33 cellular contexts compared by ENCODE assay signal in genomic region chr13:47251771-47252170, GRCh38.
"Had no signal": no experiment of that assay in that cellular context is flagged by ENCODE, and none has a peak within 500 bp of the region (broad histone marks: within the 10 kb centered on the region; RNA-seq: fewer than 3 reads in every experiment).

No MANE protein-coding gene starts in this region.

- H3K4me3 ChIP-seq: breast epithelium, esophagus squamous epithelium, heart left ventricle, ovary, smooth muscle cell, thyroid gland, upper lobe of right lung had no signal

- DNase-seq: activated CD4-positive, alpha-beta memory T cell treated with anti-CD3 and anti-CD28 coated beads for 36 hours; activated CD4-positive, alpha-beta T cell treated with anti-CD3 and anti-CD28 coated beads, Interleukin-2, amount 10 ng/mL, durations not matched to agents 24 days and 14 days; activated CD4-positive, CD25-positive, alpha-beta regulatory T cell treated with anti-CD3 and anti-CD28 coated beads, Interleukin-2, amount 50 U/mL, for 72 hours; activated CD8-positive, alpha-beta memory T cell treated with anti-CD3 and anti-CD28 coated beads, Interleukin-2, amount 50 U/mL, for 4 hours; activated gamma-delta T cell; activated naive CD4-positive, alpha-beta T cell treated with anti-CD3 and anti-CD28 coated beads, Interleukin-2, amount 10 ng/mL, durations not matched to agents 7 days and 5 days; activated naive CD8-positive, alpha-beta T cell treated with anti-CD3 and anti-CD28 coated beads, Interleukin-2, amount 10 ng/mL, durations not matched to agents 7 days and 5 days; activated T-cell treated with anti-CD3 and anti-CD28 coated beads, Interleukin-2, amount 50 U/mL, for 1 hour; amniotic stem cell; central memory CD4-positive, alpha-beta T cell; effector CD4-positive, alpha-beta T cell; esophagus squamous epithelium; foreskin keratinocyte; heart left ventricle; hypothalamus; immature natural killer cell; kidney; left colon; mammary epithelial cell; naive B cell; ovary; stimulated activated CD4-positive, alpha-beta T cell treated with anti-CD3 and anti-CD28 coated beads, Interleukin-1b, Interleukin-23, amount 100 ng/mL, for 48 hours; stimulated activated CD4-positive, alpha-beta T cell treated with anti-CD3 and anti-CD28 coated beads, Interleukin-4, amount 100 ng/mL, for 4 hours; stimulated activated CD8-positive, alpha-beta memory T cell treated with anti-CD3 and anti-CD28 coated beads, Interleukin-4, amount 100 ng/mL, for 48 hours; stimulated activated naive CD8-positive, alpha-beta T cell treated with anti-CD3 and anti-CD28 coated beads, Interleukin-15, amount 100 ng/mL, for 72 hours; T-helper 9 cell; thyroid gland; upper lobe of right lung had no signal

- H3K9me3 ChIP-seq: breast epithelium, esophagus squamous epithelium, heart left ventricle, ovary, thyroid gland, upper lobe of right lung had no signal

- H3K4me1 ChIP-seq: heart left ventricle, thyroid gland, upper lobe of right lung had no signal

- ATAC-seq: foreskin keratinocyte; heart left ventricle; left colon; sciatic nerve; stimulated activated memory B cell treated with anti-CD40 and anti-IgM and Interleukin-4, amounts not matched to agents 10 μg/mL and 1 μg/mL and 100 μg/mL, for 72 hours; stimulated activated naive CD8-positive, alpha-beta T cell treated with anti-CD3 and anti-CD28 coated beads, Interleukin-15, amount 100 ng/mL, for 72 hours; upper lobe of right lung had no signal

- H3K4me2 ChIP-seq: smooth muscle cell had no signal

- H3K36me3 ChIP-seq: breast epithelium, esophagus squamous epithelium, heart left ventricle, ovary, thyroid gland, upper lobe of right lung had no signal

- H3K27ac ChIP-seq: epithelial cell of prostate, esophagus squamous epithelium, foreskin keratinocyte, heart left ventricle, ovary, thyroid gland, upper lobe of right lung had no signal

- H3K27me3 ChIP-seq: breast epithelium, esophagus squamous epithelium, foreskin keratinocyte, heart left ventricle, ovary, thyroid gland, upper lobe of right lung had no signal
